ENCODE assay signal across 26 cellular contexts in the genomic region with DNA sequence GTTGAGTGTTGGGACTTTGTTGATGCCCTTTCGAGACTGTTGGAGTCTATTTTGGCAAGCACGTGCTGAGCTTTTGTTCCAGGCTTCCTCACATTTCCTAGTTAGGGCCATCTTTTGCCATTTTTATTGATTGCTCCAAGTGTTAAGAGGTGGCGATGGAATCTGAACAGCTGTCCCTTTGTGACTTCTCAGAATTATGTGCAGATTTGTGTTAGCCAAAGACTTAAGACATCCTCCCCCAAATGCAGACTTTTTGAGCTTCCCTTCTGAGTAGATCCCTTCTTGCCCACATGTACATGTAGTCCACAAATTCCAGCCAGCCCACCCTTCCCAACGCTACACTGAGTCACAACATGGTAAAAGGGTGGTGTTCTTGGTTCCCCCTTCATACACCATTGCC. TPM values are rescaled to one million over a fixed set of nuclear protein-coding genes. Genes with fewer than 3 reads are reported as not detected.
DNase-seq lines count a peak whose midpoint lies in the region; ATAC-seq and TF ChIP-seq lines count a peak whose summit lies in the region.
"Had no signal": no experiment of that assay in that cellular context is flagged by ENCODE, and none has a peak within 500 bp of the region (broad histone marks: within the 10 kb centered on the region; RNA-seq: fewer than 3 reads in every experiment).

No MANE protein-coding gene starts in this region.

- H3K4me2 ChIP-seq in GM23338, result no peak overlapping the region
- H3K4me2 ChIP-seq in trophoblast cell (ENCODE audit: low read length), result no peak overlapping the region
- H3K4me2 ChIP-seq: A549 had no signal

- ATAC-seq in GM23338 (no peak), T-helper 17 cell (no peak), GM21786 (IDR thresholded peaks at IDR 0.05; ENCODE audit: unreplicated experiment) (no peak)
- ATAC-seq: A549, HepG2 had no signal

- H2BK120ac ChIP-seq in trophoblast cell (ENCODE audit: insufficient read depth, low read length, poor library complexity), result no peak overlapping the region

- no peak overlapping the region for H4K91ac ChIP-seq in trophoblast cell (ENCODE audit: low read depth, low read length)

- H3K79me2 ChIP-seq in GM23338 (replicated peaks; ENCODE audit: insufficient read depth), result peaks cover 98% of the 10 kb centered on the region
- H3K79me2 ChIP-seq in trophoblast cell (ENCODE audit: control insufficient read depth, insufficient read depth, low read length, poor library complexity), result peaks cover 9% of the 10 kb centered on the region

- H3K27ac Mint-ChIP-seq in GM23338 (no peak overlapping the region), T-helper 17 cell (peak overlapping the region; percentile 29), mesothelial cell of epicardium (peak overlapping the region; percentile 55)
- H3K27ac Mint-ChIP-seq: CD4-positive, alpha-beta T cell had no signal

- WGBS in trophoblast cell (ENCODE audit: extremely low coverage, insufficient coverage, insufficient read length), result no CpG with 5 or more reads among the region's 4 CpGs

- H3K9me3 Mint-ChIP-seq in GM23338 (no peaks in the 10 kb centered on the region), mesothelial cell of epicardium (peaks cover 21% of the 10 kb centered on the region)
- H3K9me3 Mint-ChIP-seq: H9 had no signal

- H3F3A ChIP-seq in GM23338 (replicated peaks; ENCODE audit: low read depth), result peaks cover 3% of the 10 kb centered on the region; the same call in 1 of the 2 replicates

- no peak overlapping the region for H2BK12ac ChIP-seq in trophoblast cell (ENCODE audit: low read length)

- H3K27me3 ChIP-seq in GM23338 (ENCODE audit: insufficient read depth) (no peaks in the 10 kb centered on the region), trophoblast cell (ENCODE audit: insufficient read depth, low read length) (no peaks in the 10 kb centered on the region)
- H3K27me3 ChIP-seq: BLaER1 treated with 17β-estradiol and CSF1 and Interleukin-3, amounts not matched to agents 10 nM and 100 nM had no signal

- H4K8ac ChIP-seq in trophoblast cell (ENCODE audit: low read depth, low read length), result no peak overlapping the region

- H3K79me1 ChIP-seq in trophoblast cell (ENCODE audit: low read length), result no peaks in the 10 kb centered on the region

- peak overlapping the region; percentile 86 for H3K4ac ChIP-seq in trophoblast cell (ENCODE audit: low read depth, low read length)

- H3K4me3 Mint-ChIP-seq in GM23338, result no peak overlapping the region
- no peak overlapping the region for H3K4me3 Mint-ChIP-seq in T-helper 17 cell
- H3K4me3 Mint-ChIP-seq in mesothelial cell of epicardium, result no peak overlapping the region
- H3K4me3 Mint-ChIP-seq: CD4-positive, alpha-beta T cell; H9 had no signal

- H3K14ac ChIP-seq in trophoblast cell (ENCODE audit: low read length), result no peak overlapping the region

- 0 out of 2 replicates have a peak overlapping the region, but pooled peaks have one; percentile 27 for H3K27ac ChIP-seq in GM23338 (ENCODE audit: low read depth)
- no peak overlapping the region for H3K27ac ChIP-seq in trophoblast cell (ENCODE audit: low read depth, low read length)
- H3K27ac ChIP-seq: A549; BLaER1 treated with 17β-estradiol and CSF1 and Interleukin-3, amounts not matched to agents 10 nM and 100 nM had no signal

- H4K12ac ChIP-seq in trophoblast cell (ENCODE audit: low read depth, low read length), result no peak overlapping the region

- H3K4me3 ChIP-seq in GM23338 (no peak overlapping the region), trophoblast cell (ENCODE audit: low read depth, low read length) (no peak overlapping the region)
- H3K4me3 ChIP-seq: A549; BLaER1 treated with 17β-estradiol and CSF1 and Interleukin-3, amounts not matched to agents 10 nM and 100 nM had no signal

- H3K18ac ChIP-seq in trophoblast cell (ENCODE audit: low read length), result peak overlapping the region; percentile 9

- no peak overlapping the region for H2AK5ac ChIP-seq in trophoblast cell (ENCODE audit: low read length)

- DNase-seq in GM23338 (ENCODE audit: low spot score) (no peak), T-helper 17 cell (no peak), mesothelial cell of epicardium (ENCODE audit: low spot score in 2 of 2, unreplicated experiment in 2 of 2) (no peak), trophoblast cell (no peak), COLO668 (lab: John Stamatoyannopoulos, UW; ENCODE audit: unreplicated experiment) (no peak), NCI-H526 treated with DMSO at 0.1 percent for 48 hours (lab: John Stamatoyannopoulos, UW) (no peak)
- DNase-seq in stimulated activated CD4-positive, alpha-beta T cell treated with anti-CD3 and anti-CD28 coated beads, Interleukin-12 subunit alpha, Interleukin-12 subunit beta, amount 100 ng/mL, for 4 hours, result no peak
- DNase-seq: AML-193; CD4-positive, alpha-beta T cell; COR-L47; DMS53; H9; Karpas-422; MV-4-11; NCI-H1105; NCI-H146; NCI-H1930; NCI-H2107; NCI-H2227 treated with DMSO at 0.1 percent for 48 hours; NCI-H69; Right ventricle myocardium superior; RPMI8226 had no signal

- H4K20me1 ChIP-seq in GM23338 (replicated peaks; ENCODE audit: insufficient read depth), result peaks cover 63% of the 10 kb centered on the region

- peaks cover 43% of the 10 kb centered on the region for H3K36me3 Mint-ChIP-seq in GM23338 (ENCODE audit: low read depth)
- H3K36me3 Mint-ChIP-seq in T-helper 17 cell (ENCODE audit: low read depth), result peaks cover 10% of the 10 kb centered on the region
- peaks cover 43% of the 10 kb centered on the region for H3K36me3 Mint-ChIP-seq in mesothelial cell of epicardium

- H3K9me2 ChIP-seq in GM23338 (ENCODE audit: insufficient read depth), result no peaks in the 10 kb centered on the region

- H3K4me1 Mint-ChIP-seq in GM23338 (peaks cover 25% of the 10 kb centered on the region), T-helper 17 cell (peaks cover 16% of the 10 kb centered on the region), mesothelial cell of epicardium (peaks cover 8% of the 10 kb centered on the region)

- H3K27me3 Mint-ChIP-seq in GM23338 (ENCODE audit: insufficient read depth, low read depth, poor library complexity) (peaks cover 12% of the 10 kb centered on the region), T-helper 17 cell (no peaks in the 10 kb centered on the region), mesothelial cell of epicardium (ENCODE audit: low read depth) (no peaks in the 10 kb centered on the region)
- H3K27me3 Mint-ChIP-seq: CD4-positive, alpha-beta T cell had no signal

- H3K9me3 ChIP-seq in T-helper 17 cell (ENCODE audit: control insufficient read depth, low read length, poor library complexity, severe bottlenecking) (no peaks in the 10 kb centered on the region), trophoblast cell (ENCODE audit: insufficient read depth, low read depth, low read length) (no peaks in the 10 kb centered on the region)
- H3K9me3 ChIP-seq: A549 had no signal

- no peak overlapping the region for H2BK5ac ChIP-seq in trophoblast cell (ENCODE audit: low read depth, low read length, poor library complexity)

- no peak overlapping the region for H3K23ac ChIP-seq in trophoblast cell (ENCODE audit: low read length)

- H3K36me3 ChIP-seq in GM23338 (ENCODE audit: insufficient read depth), result no peaks in the 10 kb centered on the region; the same call in 1 of the 2 replicates
- H3K36me3 ChIP-seq in trophoblast cell (ENCODE audit: control insufficient read depth in 1 of 2, insufficient read depth in 2 of 2, low read length in 2 of 2), result peaks cover 6 to 14% of the 10 kb centered on the region in 2 experiments

- no peak for TF ChIP-seq CTCF in GM23338 (conservative IDR thresholded peaks at IDR 0.05; ENCODE audit: low read depth in 2 of 2)
- TF ChIP-seq CTCF in mesothelial cell of epicardium (IDR thresholded peaks at IDR 0.05; ENCODE audit: unreplicated experiment), result no peak

- no peak overlapping the region for H3K9ac ChIP-seq in trophoblast cell (ENCODE audit: low read length)
- H3K9ac ChIP-seq: BLaER1 treated with 17β-estradiol and CSF1 and Interleukin-3, amounts not matched to agents 10 nM and 100 nM had no signal

- H2AFZ ChIP-seq in GM23338, result no peak overlapping the region
- H2AFZ ChIP-seq in trophoblast cell (ENCODE audit: insufficient read depth, low read length, poor library complexity), result no peak overlapping the region

- H3K4me1 ChIP-seq in GM23338 (ENCODE audit: insufficient read depth) (peaks cover 15% of the 10 kb centered on the region), trophoblast cell (ENCODE audit: control insufficient read depth in 1 of 2, insufficient read depth in 2 of 2, low read length in 2 of 2) (peaks cover 0 to 9% of the 10 kb centered on the region in 2 experiments)
- H3K4me1 ChIP-seq: A549 had no signal

TF ChIP-seq in GM23338, 12 proteins besides CTCF, POLR2A, EP300 and RAD21 (continues in another document):
- TF ChIP-seq ZNF114 (CRISPR knock-in tag; IDR thresholded peaks at IDR 0.05) (no peak), ZNF331 (CRISPR knock-in tag; IDR thresholded peaks at IDR 0.05; ENCODE audit: low read depth) (no peak), REST (IDR thresholded peaks at IDR 0.05; ENCODE audit: unreplicated experiment) (no peak), EZH2phosphoT487 (IDR thresholded peaks at IDR 0.05; ENCODE audit: unreplicated experiment) (no peak)

RNA-seq across cellular contexts. Expression of gene SPIN1, which starts 59.2 kb away (rescaled TPM):
- total RNA-seq in GM23338 (2014; rRNA removed; shearing (Covaris generic)), result 144 and 158 TPM in 2 replicates
- polyA plus RNA-seq in GM23338 (2016; fragmentation: Nextera tagmentation; extraction: Ambion mirVana), result 48.6 and 49.0 TPM in 2 replicates
- total RNA-seq in T-helper 17 cell (10 to 100 TPM; 18.7 to 25.1 TPM), mesothelial cell of epicardium (181 to 194 TPM (median 187 TPM) in 3 replicates)
- 65.0 and 67.0 TPM in 2 replicates for polyA plus RNA-seq in trophoblast cell (2013)
